In genomic region chr3:171347017-171347979, GRCh38 we compare ENCODE assay signal across 8 cellular contexts.
DNase-seq lines count a peak whose midpoint lies in the region; ATAC-seq and TF ChIP-seq lines count a peak whose summit lies in the region.

No MANE protein-coding gene starts in this region.

- H3K9me2 ChIP-seq in hepatocyte (replicated peaks; ENCODE audit: insufficient read depth), result no peaks in the 10 kb centered on the region

- CTCF ChIA-PET in RWPE1 (lab: Yijun Ruan, JAX), result interaction anchor here (0.7 kb wide), 1 partner anchor 298 kb away, joined by 5 read pairs; no protein-coding TSS in a partner anchor

- H3K27ac ChIP-seq in right atrium auricular region, result peak overlapping the region in 1 of 2 donors; percentile 37
- no peak overlapping the region for H3K27ac ChIP-seq in RWPE1
- peak overlapping the region; percentile 15 for H3K27ac ChIP-seq in hepatocyte

- H2AFZ ChIP-seq in hepatocyte, result no peak overlapping the region

- intact Hi-C loops in Right ventricle myocardium superior (cut with DNase I) (no loop called here), posterior vena cava (cut with DNase I) (no loop called here)

- H3K79me2 ChIP-seq in hepatocyte, result peaks cover 14% of the 10 kb centered on the region

- H3K36me3 ChIP-seq in right atrium auricular region (no peaks in the 10 kb centered on the region), hepatocyte (replicated peaks; ENCODE audit: insufficient read depth, low read depth) (no peaks in the 10 kb centered on the region)

- H4K20me1 ChIP-seq in hepatocyte (ENCODE audit: insufficient read depth, poor library complexity, severe bottlenecking), result no peaks in the 10 kb centered on the region

- TF ChIP-seq CTCF in right atrium auricular region (IDR thresholded peaks at IDR 0.05) (no peak), RWPE1 (conservative IDR thresholded peaks at IDR 0.05; ENCODE audit: low read depth) (no peak), hepatocyte (IDR thresholded peaks at IDR 0.05; ENCODE audit: poor library complexity) (no peak)

- H3K4me2 ChIP-seq in hepatocyte, result peak overlapping the region; percentile 3

- no peaks in the 10 kb centered on the region for H3K9me3 ChIP-seq in right atrium auricular region
- no peaks in the 10 kb centered on the region for H3K9me3 ChIP-seq in hepatocyte (ENCODE audit: low read depth)

- DNase-seq in Right ventricle myocardium superior, result no peak
- no peak for DNase-seq in right atrium auricular region (ENCODE audit: low spot score)
- DNase-seq in RWPE1 (ENCODE audit: low spot score), result peak; percentile 23
- DNase-seq in hepatocyte (ENCODE audit: low spot score), result peak; percentile 22
- DNase-seq in mesenteric fat pad (ENCODE audit: low spot score), result no peak
- no peak for DNase-seq in posterior vena cava (ENCODE audit: low spot score)
- no peak for DNase-seq in DMS153 treated with DMSO at 0.1 percent for 48 hours (lab: John Stamatoyannopoulos, UW; ENCODE audit: unreplicated experiment)

- H3K4me1 ChIP-seq in right atrium auricular region (peaks cover 0 to 11% of the 10 kb centered on the region in 2 donors), hepatocyte (ENCODE audit: insufficient read depth) (peaks cover 16% of the 10 kb centered on the region)

- peak; percentile 81 for ATAC-seq in Right ventricle myocardium superior (ENCODE audit: poor library complexity)
- ATAC-seq in HG03039 (IDR thresholded peaks at IDR 0.05; ENCODE audit: unreplicated experiment), result peak; percentile 72

- POLR2A ChIA-PET in RWPE1 (lab: Yijun Ruan, JAX; ENCODE audit: low non-redundant PET), result no interaction called here

- WGBS in hepatocyte (ENCODE audit: low lambda C conversion rate, missing lambda C conversion rate), result 43% methylated on average over 4 of the region's 4 CpGs

- no peaks in the 10 kb centered on the region for H3K27me3 ChIP-seq in right atrium auricular region
- no peaks in the 10 kb centered on the region for H3K27me3 ChIP-seq in hepatocyte

- H3K4me3 ChIP-seq in right atrium auricular region, result no peak overlapping the region
- H3K4me3 ChIP-seq in hepatocyte, result no peak overlapping the region

Comparison
In these comparisons a context has a peak if more than half of its experiments do, and no peak if none do; other contexts are left out.
1. DNase-seq: peak in RWPE1 (single experiment) and hepatocyte (single experiment); none in Right ventricle myocardium superior (single experiment), right atrium auricular region (single experiment), mesenteric fat pad (single experiment), posterior vena cava (single experiment) and DMS153 treated with DMSO at 0.1 percent for 48 hours (single experiment).